ENCODE assay signal across 9 cellular contexts in the genomic region with DNA sequence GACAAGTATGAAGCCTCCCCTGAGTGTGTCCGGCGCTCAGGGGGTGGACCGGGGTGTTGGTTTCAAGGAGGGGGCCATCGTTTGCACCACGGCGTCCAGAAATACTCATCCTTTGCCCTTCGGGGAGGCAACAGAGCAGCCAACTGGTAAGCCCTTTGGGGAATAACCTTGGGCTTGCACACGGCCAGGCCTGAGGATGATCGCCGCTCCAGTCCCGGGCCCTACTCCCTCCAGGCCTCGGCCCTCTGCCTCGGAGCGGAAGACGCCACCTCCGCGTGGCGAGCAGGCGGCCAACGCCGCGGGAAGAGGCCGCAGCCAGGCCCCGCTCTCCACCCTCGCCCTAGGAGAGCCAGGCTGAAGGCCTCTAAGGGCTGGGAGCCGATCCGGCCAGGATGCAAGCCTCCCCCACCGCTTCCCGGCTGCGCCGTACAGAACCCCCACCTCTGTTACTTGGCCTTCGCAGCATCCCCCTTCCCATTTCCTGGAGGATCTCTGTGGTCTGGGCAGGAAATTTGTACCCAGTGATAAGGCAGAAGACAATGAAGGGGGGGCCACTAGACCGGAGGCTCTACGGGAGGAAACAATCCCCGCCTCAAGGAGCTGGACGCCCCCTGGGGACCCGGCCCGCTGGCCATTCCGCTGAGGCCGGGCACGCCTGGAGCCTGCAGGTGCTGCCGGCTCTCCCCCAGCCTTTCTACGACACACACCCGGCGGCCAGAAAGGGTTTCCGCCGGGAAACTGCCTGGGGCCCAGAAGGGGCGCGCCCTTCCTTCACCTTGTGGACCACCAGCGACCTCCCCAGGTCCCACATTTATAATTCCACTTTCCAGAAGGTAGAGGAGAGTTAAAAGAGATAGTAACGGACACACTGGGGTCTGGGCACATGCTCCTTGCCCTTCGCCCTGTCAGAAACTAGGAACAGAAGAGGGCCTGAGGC. TPM values are rescaled to one million over a fixed set of nuclear protein-coding genes. Genes with fewer than 3 reads are reported as not detected.
DNase-seq lines count a peak whose midpoint lies in the region; ATAC-seq and TF ChIP-seq lines count a peak whose summit lies in the region.
"Had no signal": no experiment of that assay in that cellular context is flagged by ENCODE, and none has a peak within 500 bp of the region (broad histone marks: within the 10 kb centered on the region; RNA-seq: fewer than 3 reads in every experiment).

No MANE protein-coding gene starts in this region.

- H3K23ac ChIP-seq in trophoblast cell (ENCODE audit: low read length) = no peak overlapping the region

- H3K27me3 ChIP-seq in Peyer's patch (peaks cover 0 to 31% of the 10 kb centered on the region in 2 donors), trophoblast cell (ENCODE audit: insufficient read depth, low read length) (peaks cover 67% of the 10 kb centered on the region), BE2C (peaks cover 71% of the 10 kb centered on the region)

- no peak overlapping the region for H2BK12ac ChIP-seq in trophoblast cell (ENCODE audit: low read length)

- peaks cover 2% of the 10 kb centered on the region for H3K79me1 ChIP-seq in trophoblast cell (ENCODE audit: low read length)

- peak overlapping the region; percentile 25 to 66 (median 44) for H3K27ac ChIP-seq in Peyer's patch
- no peak overlapping the region for H3K27ac ChIP-seq in trophoblast cell (ENCODE audit: low read depth, low read length)

- H3K4me2 ChIP-seq in trophoblast cell (ENCODE audit: low read length) = peak overlapping the region; percentile 13

- H3K4me3 ChIP-seq in GM08714 (ENCODE audit: low read length) (peak overlapping the region; percentile 67; the same call in 1 of the 2 replicates), Peyer's patch (peak overlapping the region in 3 of 4 donors; percentile 18 to 62 (median 49)), trophoblast cell (ENCODE audit: low read depth, low read length) (no peak overlapping the region), BE2C (ENCODE audit: low read depth, low read length) (no peak overlapping the region)

- H3K79me2 ChIP-seq in trophoblast cell (ENCODE audit: control insufficient read depth, insufficient read depth, low read length, poor library complexity) = no peaks in the 10 kb centered on the region

- H3K4me1 ChIP-seq in Peyer's patch (peaks cover 6 to 42% (median 19%) of the 10 kb centered on the region in 4 donors), trophoblast cell (ENCODE audit: control insufficient read depth in 1 of 2, insufficient read depth in 2 of 2, low read length in 2 of 2) (peaks cover 16 to 37% of the 10 kb centered on the region in 2 experiments), BE2C (no peaks in the 10 kb centered on the region)

- H3K9me3 ChIP-seq in Peyer's patch (no peaks in the 10 kb centered on the region), trophoblast cell (ENCODE audit: insufficient read depth, low read depth, low read length) (peaks cover 8% of the 10 kb centered on the region), BE2C (no peaks in the 10 kb centered on the region)

- H4K12ac ChIP-seq in trophoblast cell (ENCODE audit: low read depth, low read length) = no peak overlapping the region

- no peak overlapping the region for H4K8ac ChIP-seq in trophoblast cell (ENCODE audit: low read depth, low read length)

- H2AK5ac ChIP-seq in trophoblast cell (ENCODE audit: low read length) = no peak overlapping the region

- no CpG with 5 or more reads among the region's 52 CpGs for WGBS in trophoblast cell (ENCODE audit: extremely low coverage, insufficient coverage, insufficient read length)

- no peak for DNase-seq in Peyer's patch
- DNase-seq in Right ventricle myocardium inferior (ENCODE audit: missing footprints) = no peak
- no peak for DNase-seq in trophoblast cell
- DNase-seq in BE2C = no peak
- no peak for DNase-seq in NCI-H2029 (lab: John Stamatoyannopoulos, UW)
- DNase-seq in stimulated activated CD4-positive, alpha-beta T cell treated with anti-CD3 and anti-CD28 coated beads, Interleukin-1b, Interleukin-23, amount 100 ng/mL, for 48 hours = no peak
- DNase-seq in cerebellar cortex (ENCODE audit: low spot score) = no peak

- no peak overlapping the region for H3K9ac ChIP-seq in trophoblast cell (ENCODE audit: low read length)

- H4K91ac ChIP-seq in trophoblast cell (ENCODE audit: low read depth, low read length) = no peak overlapping the region

- H2BK5ac ChIP-seq in trophoblast cell (ENCODE audit: low read depth, low read length, poor library complexity) = no peak overlapping the region

- H3K18ac ChIP-seq in trophoblast cell (ENCODE audit: low read length) = no peak overlapping the region

- no peak for TF ChIP-seq POLR2A in Peyer's patch (IDR thresholded peaks at IDR 0.05)

- intact Hi-C loops in Right ventricle myocardium inferior (cut with DNase I) = loop anchor here (5.0 to 10.0 kb wide), 2 partner anchors 43 to 75 kb away; a partner anchor contains a TSS

- H2AFZ ChIP-seq in trophoblast cell (ENCODE audit: insufficient read depth, low read length, poor library complexity) = no peak overlapping the region

- H3K4ac ChIP-seq in trophoblast cell (ENCODE audit: low read depth, low read length) = no peak overlapping the region

- peak; percentile 39 for ATAC-seq in Right ventricle myocardium inferior

- TF ChIP-seq CTCF in Peyer's patch (IDR thresholded peaks at IDR 0.05) (no peak), BE2C (IDR thresholded peaks at IDR 0.05; ENCODE audit: low read depth, low read length) (no peak)

- no peak overlapping the region for H3K14ac ChIP-seq in trophoblast cell (ENCODE audit: low read length)

- H2BK120ac ChIP-seq in trophoblast cell (ENCODE audit: insufficient read depth, low read length, poor library complexity) = no peak overlapping the region

- H3K36me3 ChIP-seq in Peyer's patch (no peaks in the 10 kb centered on the region), trophoblast cell (ENCODE audit: control insufficient read depth in 1 of 2, insufficient read depth in 2 of 2, low read length in 2 of 2) (no peaks in the 10 kb centered on the region), BE2C (no peaks in the 10 kb centered on the region)

RNA-seq across cellular contexts. Expression of a gene that starts 2.6 kb away (rescaled TPM):
- total RNA-seq in Peyer's patch (10 to 100 TPM in 1 of 4 donors, 1 to 10 TPM in 3; 1.2 to 11.1 (median 6.6) TPM), Right ventricle myocardium inferior (43.1 TPM)
- polyA plus RNA-seq in trophoblast cell (2013) = 4.6 and 4.8 TPM in 2 replicates
- 6.5 TPM for polyA plus RNA-seq in BE2C (2012; ENCODE audit: insufficient read depth, insufficient read length, low read depth)

RNA-seq across cellular contexts. Expression of a gene that starts 7.5 kb away (rescaled TPM):
- total RNA-seq in Peyer's patch (not detected), Right ventricle myocardium inferior (0.70 TPM)
- 0.04 TPM in 1 of 2 replicates, not detected in the other for polyA plus RNA-seq in trophoblast cell (2013)
- polyA plus RNA-seq in BE2C (2012; ENCODE audit: insufficient read depth, insufficient read length, low read depth) = 0.74 TPM
- total RNA-seq: myocyte had no signal

RNA-seq across cellular contexts. Expression of a gene that starts 19.8 kb away (rescaled TPM):
- total RNA-seq in Peyer's patch (10 to 100 TPM in 1 of 4 donors, under 1 TPM in 1, not detected in 2; 0.67 to 10.7 TPM), Right ventricle myocardium inferior (6.4 TPM)
- 0.63 and 0.67 TPM in 2 replicates for polyA plus RNA-seq in trophoblast cell (2013)
- polyA plus RNA-seq in BE2C (2012; ENCODE audit: insufficient read depth, insufficient read length, low read depth) = 55.6 TPM
- total RNA-seq: myocyte had no signal

RNA-seq across cellular contexts. Expression of a gene that starts 40.7 kb away (rescaled TPM):
- total RNA-seq in Peyer's patch (10 to 100 TPM; 16.5 to 33.8 (median 17.3) TPM), Right ventricle myocardium inferior (3.8 TPM)
- 8.2 and 8.7 TPM in 2 replicates for polyA plus RNA-seq in trophoblast cell (2013)
- polyA plus RNA-seq in BE2C (2012; ENCODE audit: insufficient read depth, insufficient read length, low read depth) = 13.4 TPM

Comparison
In these comparisons a context has a peak if more than half of its experiments do, and no peak if none do; other contexts are left out.
1. H3K4me3 ChIP-seq: peak in GM08714 (single experiment) and Peyer's patch (3 of 4); none in trophoblast cell (single experiment) and BE2C (single experiment).